Comparison of ENCODE assay signal across 18 cellular contexts in genomic region chr3:49883992-49884391, GRCh38. TPM values are rescaled to one million over a fixed set of nuclear protein-coding genes. Genes with fewer than 3 reads are reported as not detected.
DNase-seq lines count a peak whose midpoint lies in the region; ATAC-seq and TF ChIP-seq lines count a peak whose summit lies in the region.
"Had no signal": no experiment of that assay in that cellular context is flagged by ENCODE, and none has a peak within 500 bp of the region (broad histone marks: within the 10 kb centered on the region; RNA-seq: fewer than 3 reads in every experiment).

No MANE protein-coding gene starts in this region.

- no peak overlapping the region for H3K4me3 Mint-ChIP-seq in neural crest cell
- H3K4me3 Mint-ChIP-seq: CD8-positive, alpha-beta T cell had no signal

- intact Hi-C loops in sciatic nerve (cut with DNase I): no loop called here

- H3K9me3 Mint-ChIP-seq in neural crest cell: no peaks in the 10 kb centered on the region
- H3K9me3 Mint-ChIP-seq: CD8-positive, alpha-beta T cell had no signal

- H3K36me3 Mint-ChIP-seq in neural crest cell (ENCODE audit: low read depth): no peaks in the 10 kb centered on the region
- H3K36me3 Mint-ChIP-seq: CD8-positive, alpha-beta T cell had no signal

- in situ Hi-C loops in SK-MEL-5 (cut with HindIII; ENCODE audit: low pct_unique_long_range_greater_than_20kb, low sequenced_read_pairs): no loop called here

- H3K27ac Mint-ChIP-seq in neural crest cell (ENCODE audit: unreplicated experiment): peak overlapping the region; percentile 13
- H3K27ac Mint-ChIP-seq: CD8-positive, alpha-beta T cell had no signal

- H3K4me1 Mint-ChIP-seq in neural crest cell: peaks cover 41% of the 10 kb centered on the region

- H3K27me3 Mint-ChIP-seq in neural crest cell (ENCODE audit: low read depth): no peaks in the 10 kb centered on the region

- no peak for TF ChIP-seq CTCF in neural crest cell (conservative IDR thresholded peaks at IDR 0.05)

- ATAC-seq in sciatic nerve: no peak
- ATAC-seq: CD8-positive, alpha-beta T cell had no signal

- DNase-seq in EH (ENCODE audit: low read depth) (peak; percentile 31), HT1080 (ENCODE audit: low read depth) (peak; percentile 47), SK-MEL-5 (ENCODE audit: low read depth, low spot score) (peak; percentile 30), neural crest cell (ENCODE audit: low read depth, low spot score) (no peak), sciatic nerve (ENCODE audit: low spot score) (no peak), DMS153 (lab: John Stamatoyannopoulos, UW) (no peak)
- DNase-seq in activated CD4-positive, alpha-beta T cell treated with anti-CD3 and anti-CD28 coated beads, Interleukin-2, amount 50 U/mL, for 4 hours: no peak
- DNase-seq: CD8-positive, alpha-beta T cell; KG1; MM.1S; NCI-H1417; NCI-H1930; NCI-H2171; NCI-H446 treated with DMSO at 0.1 percent for 48 hours; NCI-H774; RPMI8226 had no signal

RNA-seq across cellular contexts. Expression of gene CAMKV, which starts 14.3 kb away (rescaled TPM):
- 0.23 TPM in 1 of 2 replicates, not detected in the other for total RNA-seq in HT1080 (2014; rRNA removed; shearing (Covaris generic))
- polyA plus RNA-seq in HT1080 (2015; cell fraction: cytosol; rRNA removed): 0.03 and 0.08 TPM in 2 replicates
- 0.38 and 0.43 TPM in 2 replicates for polyA plus RNA-seq in HT1080 (2015; cell fraction: nucleus; rRNA removed)
- 0.32 and 0.58 TPM in 2 replicates for total RNA-seq in SK-MEL-5 (2014; rRNA removed; shearing (Covaris generic))
- 1.3 and 1.4 TPM in 2 replicates for polyA plus RNA-seq in SK-MEL-5 (2015; cell fraction: cytosol; rRNA removed)
- 7.2 and 14.2 TPM in 2 replicates for polyA plus RNA-seq in SK-MEL-5 (2015; cell fraction: nucleus; rRNA removed)
- total RNA-seq in neural crest cell (41.2 and 43.1 TPM in 2 replicates), sciatic nerve (not detected)
- total RNA-seq: CD8-positive, alpha-beta T cell; T-helper 1 cell treated with Interleukin-12 subunit alpha and Interleukin-12 subunit beta and Interleukin-4 antibody, amounts not matched to agents 30 ng/mL and 1 ng/mL, for 36 hours had no signal
- polyA plus RNA-seq: BJ had no signal

RNA-seq across cellular contexts. Expression of gene MST1R, which starts 19.7 kb away (rescaled TPM):
- 1.2 TPM in 2 replicates for total RNA-seq in HT1080 (2014; rRNA removed; shearing (Covaris generic))
- 0.38 and 0.86 TPM in 2 replicates for polyA plus RNA-seq in HT1080 (2015; cell fraction: cytosol; rRNA removed)
- 1.7 and 2.0 TPM in 2 replicates for polyA plus RNA-seq in HT1080 (2015; cell fraction: nucleus; rRNA removed)
- not detected in 2 replicates for total RNA-seq in SK-MEL-5 (2014; rRNA removed; shearing (Covaris generic))
- polyA plus RNA-seq in SK-MEL-5 (2015; cell fraction: cytosol; rRNA removed): 0.12 and 0.25 TPM in 2 replicates
- polyA plus RNA-seq in SK-MEL-5 (2015; cell fraction: nucleus; rRNA removed): 0.31 and 1.0 TPM in 2 replicates
- total RNA-seq in neural crest cell (1.4 and 2.6 TPM in 2 replicates), sciatic nerve (2.7 TPM)

RNA-seq across cellular contexts. Expression of gene TRAIP, which starts 27.6 kb away (rescaled TPM):
- 13.4 and 15.1 TPM in 2 replicates for total RNA-seq in HT1080 (2014; rRNA removed; shearing (Covaris generic))
- 6.6 and 8.2 TPM in 2 replicates for polyA plus RNA-seq in HT1080 (2015; cell fraction: cytosol; rRNA removed)
- 31.1 and 32.4 TPM in 2 replicates for polyA plus RNA-seq in HT1080 (2015; cell fraction: nucleus; rRNA removed)
- 6.1 TPM in 2 replicates for total RNA-seq in SK-MEL-5 (2014; rRNA removed; shearing (Covaris generic))
- polyA plus RNA-seq in SK-MEL-5 (2015; cell fraction: cytosol; rRNA removed): 8.9 and 10.2 TPM in 2 replicates
- 55.2 and 72.7 TPM in 2 replicates for polyA plus RNA-seq in SK-MEL-5 (2015; cell fraction: nucleus; rRNA removed)
- 33.4 and 38.1 TPM in 2 replicates for total RNA-seq in neural crest cell
- 4.2 TPM for total RNA-seq in sciatic nerve

RNA-seq across cellular contexts. Expression of gene MON1A, which starts 45.6 kb away (rescaled TPM):
- 24.0 and 31.1 TPM in 2 replicates for total RNA-seq in HT1080 (2014; rRNA removed; shearing (Covaris generic))
- polyA plus RNA-seq in HT1080 (2015; cell fraction: cytosol; rRNA removed): 17.5 and 17.9 TPM in 2 replicates
- 12.4 and 12.7 TPM in 2 replicates for polyA plus RNA-seq in HT1080 (2015; cell fraction: nucleus; rRNA removed)
- 8.0 and 9.4 TPM in 2 replicates for total RNA-seq in SK-MEL-5 (2014; rRNA removed; shearing (Covaris generic))
- polyA plus RNA-seq in SK-MEL-5 (2015; cell fraction: cytosol; rRNA removed): 18.0 and 18.9 TPM in 2 replicates
- polyA plus RNA-seq in SK-MEL-5 (2015; cell fraction: nucleus; rRNA removed): 12.1 and 16.6 TPM in 2 replicates
- 11.5 and 13.1 TPM in 2 replicates for total RNA-seq in neural crest cell
- total RNA-seq in sciatic nerve: 9.2 TPM

RNA-seq across cellular contexts. Expression of gene RBM6, which starts 56.0 kb away (rescaled TPM):
- 34.1 and 43.8 TPM in 2 replicates for total RNA-seq in HT1080 (2014; rRNA removed; shearing (Covaris generic))
- 27.5 and 30.9 TPM in 2 replicates for polyA plus RNA-seq in HT1080 (2015; cell fraction: cytosol; rRNA removed)
- 151 and 163 TPM in 2 replicates for polyA plus RNA-seq in HT1080 (2015; cell fraction: nucleus; rRNA removed)
- total RNA-seq in SK-MEL-5 (2014; rRNA removed; shearing (Covaris generic)): 27.4 and 34.2 TPM in 2 replicates
- polyA plus RNA-seq in SK-MEL-5 (2015; cell fraction: cytosol; rRNA removed): 36.4 and 44.8 TPM in 2 replicates
- 220 and 256 TPM in 2 replicates for polyA plus RNA-seq in SK-MEL-5 (2015; cell fraction: nucleus; rRNA removed)
- total RNA-seq in neural crest cell (117 and 128 TPM in 2 replicates), sciatic nerve (148 TPM)

Comparison
In these comparisons a context has a peak if more than half of its experiments do, and no peak if none do; other contexts are left out.
1. DNase-seq: peak in EH (single experiment), HT1080 (single experiment) and SK-MEL-5 (single experiment); none in neural crest cell (single experiment), sciatic nerve (single experiment), DMS153 (single experiment) and activated CD4-positive, alpha-beta T cell treated with anti-CD3 and anti-CD28 coated beads, Interleukin-2, amount 50 U/mL, for 4 hours (0 of 2).
2. RNA of gene CAMKV, which starts 14.3 kb away (total RNA-seq): 41.2 to 43.1 TPM in neural crest cell; 0.32 to 0.58 TPM in SK-MEL-5, 0.23 TPM in HT1080 and not detected in sciatic nerve (single experiment); every median in the first group is over 10 times any median in the second.